In the genomic region with DNA sequence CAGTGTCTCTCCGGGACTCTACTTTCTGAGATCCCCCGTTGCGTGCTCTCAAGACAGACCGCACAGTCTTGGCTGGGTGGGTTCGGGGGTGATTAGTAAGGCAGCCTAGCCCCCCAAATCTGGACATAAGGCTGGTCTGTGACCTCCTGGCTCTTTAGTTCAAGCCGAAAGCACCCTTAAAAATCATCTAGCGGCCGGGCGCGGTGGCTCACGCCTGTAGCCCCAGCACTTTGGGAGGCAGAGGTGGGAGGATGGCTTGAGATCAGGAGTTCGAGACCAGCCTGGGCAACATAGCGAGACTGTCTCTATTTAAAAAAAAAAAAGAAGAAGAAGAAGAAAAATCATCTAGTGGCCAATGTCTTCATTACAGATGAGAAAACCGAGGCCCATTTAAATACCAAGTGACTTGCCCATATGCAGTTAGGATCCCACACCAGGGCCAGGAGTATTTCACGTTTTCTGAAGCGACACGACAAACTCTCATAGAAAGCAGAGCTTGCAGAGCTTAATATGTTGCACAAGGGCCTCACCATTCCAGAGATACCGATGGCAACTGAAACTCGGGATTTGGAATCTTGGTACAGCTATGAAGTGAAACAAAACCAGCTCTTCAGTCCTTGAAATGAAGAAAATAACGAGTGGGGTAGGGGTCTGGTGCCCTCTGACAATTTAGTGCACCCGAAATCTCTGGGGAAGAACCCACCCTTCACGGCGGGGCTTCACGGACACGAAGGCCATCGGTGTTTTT, we compare ENCODE assay signal across 8 cellular contexts. TPM values are rescaled to one million over a fixed set of nuclear protein-coding genes. Genes with fewer than 3 reads are reported as not detected.
A peak's percentile ranks its signal among the peaks of the same experiment; 100 is the strongest.
DNase-seq lines count a peak whose midpoint lies in the region; ATAC-seq and TF ChIP-seq lines count a peak whose summit lies in the region.

No MANE protein-coding gene starts in this region.

- no peaks in the 10 kb centered on the region for H3K36me3 ChIP-seq in gastrocnemius medialis

- H3K4me1 Mint-ChIP-seq in activated CD8-positive, alpha-beta memory T cell treated with anti-CD3 and anti-CD28 coated beads, Interleukin-2, amount 10 ng/mL, durations not matched to agents 7 days and 5 days: peaks cover 57% of the 10 kb centered on the region
- peaks cover 56% of the 10 kb centered on the region for H3K4me1 Mint-ChIP-seq in T-helper 2 cell treated with Interferon-gamma antibody and Interleukin-4, amounts not matched to agents 5 μg/mL and 100 μg/mL, for 36 hours (ENCODE audit: low read depth)

- H3K27me3 ChIP-seq in gastrocnemius medialis: no peaks in the 10 kb centered on the region

- peak overlapping the region; percentile 94 for H3K4me3 Mint-ChIP-seq in activated CD8-positive, alpha-beta memory T cell treated with anti-CD3 and anti-CD28 coated beads, Interleukin-2, amount 10 ng/mL, durations not matched to agents 7 days and 5 days
- H3K4me3 Mint-ChIP-seq in T-helper 2 cell treated with Interferon-gamma antibody and Interleukin-4, amounts not matched to agents 5 μg/mL and 100 μg/mL, for 36 hours: peak overlapping the region; percentile 97

- in situ Hi-C loops in gastrocnemius medialis (cut with MboI; ENCODE audit: low sequenced_read_pairs in 4 of 4): loop anchor here in 3 of 4 donors (25.0 kb wide), 2 partner anchors 407 to 432 kb away; partner anchors contain the start of gene ATP6V1F (in 1 of the 3)

- H3K9me3 Mint-ChIP-seq in activated CD8-positive, alpha-beta memory T cell treated with anti-CD3 and anti-CD28 coated beads, Interleukin-2, amount 10 ng/mL, durations not matched to agents 7 days and 5 days (ENCODE audit: low read depth): no peaks in the 10 kb centered on the region
- no peaks in the 10 kb centered on the region for H3K9me3 Mint-ChIP-seq in T-helper 2 cell treated with Interferon-gamma antibody and Interleukin-4, amounts not matched to agents 5 μg/mL and 100 μg/mL, for 36 hours

- intact Hi-C loops in gastrocnemius medialis (cut with DNase I; ENCODE audit: low total_unique reads): loop anchor here (2.0 to 10.0 kb wide), 3 partner anchors 46 to 870 kb away; partner anchors contain the start of genes ARF5, GCC1 and IMPDH1

- peaks cover 32% of the 10 kb centered on the region for H3K27me3 Mint-ChIP-seq in activated CD8-positive, alpha-beta memory T cell treated with anti-CD3 and anti-CD28 coated beads, Interleukin-2, amount 10 ng/mL, durations not matched to agents 7 days and 5 days
- no peaks in the 10 kb centered on the region for H3K27me3 Mint-ChIP-seq in T-helper 2 cell treated with Interferon-gamma antibody and Interleukin-4, amounts not matched to agents 5 μg/mL and 100 μg/mL, for 36 hours (ENCODE audit: low read depth)

- peaks cover 20 to 22% of the 10 kb centered on the region in 2 donors for H3K4me1 ChIP-seq in gastrocnemius medialis

- H3K27ac ChIP-seq in gastrocnemius medialis: peak overlapping the region; percentile 83 to 92 (median 88)

- ATAC-seq in activated CD8-positive, alpha-beta memory T cell treated with anti-CD3 and anti-CD28 coated beads, Interleukin-2, amount 10 ng/mL, durations not matched to agents 7 days and 5 days: no peak
- ATAC-seq in gastrocnemius medialis (peak; percentile 12 to 25), HG03108 (IDR thresholded peaks at IDR 0.05; ENCODE audit: unreplicated experiment) (no peak)

- TF ChIP-seq POLR2A in gastrocnemius medialis (IDR thresholded peaks at IDR 0.05): no peak

- no peaks in the 10 kb centered on the region for H3K9me3 ChIP-seq in gastrocnemius medialis

- peaks cover 22% of the 10 kb centered on the region for H3K36me3 Mint-ChIP-seq in activated CD8-positive, alpha-beta memory T cell treated with anti-CD3 and anti-CD28 coated beads, Interleukin-2, amount 10 ng/mL, durations not matched to agents 7 days and 5 days
- peaks cover 24% of the 10 kb centered on the region for H3K36me3 Mint-ChIP-seq in T-helper 2 cell treated with Interferon-gamma antibody and Interleukin-4, amounts not matched to agents 5 μg/mL and 100 μg/mL, for 36 hours (ENCODE audit: low read depth)

- TF ChIP-seq CTCF in foreskin fibroblast (IDR thresholded peaks at IDR 0.05; ENCODE audit: low read depth, low read length) (no peak), gastrocnemius medialis (IDR thresholded peaks at IDR 0.05 in 4 of 5, conservative IDR thresholded peaks at IDR 0.05 in 1 of 5) (peak in 1 of 5 experiments; percentile 17)

- peak overlapping the region; percentile 87 to 98 for H3K4me3 ChIP-seq in foreskin fibroblast (ENCODE audit: low read depth in 1 of 2, low read length in 2 of 2)
- H3K4me3 ChIP-seq in gastrocnemius medialis: peak overlapping the region; percentile 71 to 89 (median 84)

- DNase-seq in activated CD8-positive, alpha-beta memory T cell treated with anti-CD3 and anti-CD28 coated beads, Interleukin-2, amount 10 ng/mL, durations not matched to agents 7 days and 5 days: no peak
- no peak for DNase-seq in activated CD8-positive, alpha-beta memory T cell treated with anti-CD3 and anti-CD28 coated beads for 24 hours
- no peak for DNase-seq in T-helper 2 cell treated with Interferon-gamma antibody and Interleukin-4, amounts not matched to agents 5 μg/mL and 100 μg/mL, for 36 hours (ENCODE audit: low spot score)
- peak; percentile 18 to 55 for DNase-seq in foreskin fibroblast
- DNase-seq in gastrocnemius medialis: no peak
- no peak for DNase-seq in A172 (ENCODE audit: low spot score)
- no peak for DNase-seq in LoVo (ENCODE audit: low spot score)

- CTCF ChIA-PET in activated CD8-positive, alpha-beta memory T cell treated with anti-CD3 and anti-CD28 coated beads, Interleukin-2, amount 10 ng/mL, durations not matched to agents 7 days and 5 days (lab: Charles Lee): interaction anchor here (0.9 to 7.7 kb wide), 10 partner anchors 11 to 429 kb away, joined by 3 to 95 read pairs (median 5); partner anchors contain the start of gene RBM28

- peak overlapping the region; percentile 92 for H3K27ac Mint-ChIP-seq in activated CD8-positive, alpha-beta memory T cell treated with anti-CD3 and anti-CD28 coated beads, Interleukin-2, amount 10 ng/mL, durations not matched to agents 7 days and 5 days
- peak overlapping the region; percentile 97 for H3K27ac Mint-ChIP-seq in T-helper 2 cell treated with Interferon-gamma antibody and Interleukin-4, amounts not matched to agents 5 μg/mL and 100 μg/mL, for 36 hours

RNA-seq across cellular contexts. Expression of gene HILPDA, which starts 0.7 kb away (rescaled TPM):
- 10 to 100 TPM; 13.2 to 24.0 TPM for total RNA-seq in activated CD8-positive, alpha-beta memory T cell treated with anti-CD3 and anti-CD28 coated beads, Interleukin-2, amount 10 ng/mL, durations not matched to agents 7 days and 5 days
- 1 to 10 TPM; 1.1 to 4.3 (median 3.2) TPM for total RNA-seq in gastrocnemius medialis
- total RNA-seq in A172 (2014; rRNA removed; shearing (Covaris generic)): 9.3 and 18.2 TPM in 2 replicates

RNA-seq across cellular contexts. Expression of gene METTL2B, which starts 21.6 kb away (rescaled TPM):
- total RNA-seq in activated CD8-positive, alpha-beta memory T cell treated with anti-CD3 and anti-CD28 coated beads, Interleukin-2, amount 10 ng/mL, durations not matched to agents 7 days and 5 days: 10 to 100 TPM; 31.3 to 38.3 TPM
- total RNA-seq in gastrocnemius medialis: 10 to 100 TPM; 19.8 to 22.5 (median 20.6) TPM
- total RNA-seq in A172 (2014; rRNA removed; shearing (Covaris generic)): 37.6 and 46.4 TPM in 2 replicates

RNA-seq across cellular contexts. Expression of gene IMPDH1, which starts 45.2 kb away (rescaled TPM):
- 10 to 100 TPM; 54.1 to 62.8 TPM for total RNA-seq in activated CD8-positive, alpha-beta memory T cell treated with anti-CD3 and anti-CD28 coated beads, Interleukin-2, amount 10 ng/mL, durations not matched to agents 7 days and 5 days
- total RNA-seq in gastrocnemius medialis: 1 to 10 TPM; 4.0 to 7.1 (median 4.9) TPM
- total RNA-seq in A172 (2014; rRNA removed; shearing (Covaris generic)): 77.8 and 78.1 TPM in 2 replicates

Comparison
In these comparisons a context has a peak if more than half of its experiments do, and no peak if none do; other contexts are left out.
1. ATAC-seq: peak in gastrocnemius medialis (2 of 2); none in activated CD8-positive, alpha-beta memory T cell treated with anti-CD3 and anti-CD28 coated beads, Interleukin-2, amount 10 ng/mL, durations not matched to agents 7 days and 5 days (single experiment) and HG03108 (single experiment).
2. DNase-seq: peak in foreskin fibroblast (2 of 2); none in activated CD8-positive, alpha-beta memory T cell treated with anti-CD3 and anti-CD28 coated beads, Interleukin-2, amount 10 ng/mL, durations not matched to agents 7 days and 5 days (single experiment), activated CD8-positive, alpha-beta memory T cell treated with anti-CD3 and anti-CD28 coated beads for 24 hours (single experiment), T-helper 2 cell treated with Interferon-gamma antibody and Interleukin-4, amounts not matched to agents 5 μg/mL and 100 μg/mL, for 36 hours (single experiment), gastrocnemius medialis (0 of 2), A172 (single experiment) and LoVo (single experiment).